8 cellular contexts compared by ENCODE assay signal in genomic region chr14:61695695-61696527, GRCh38. TPM values are rescaled to one million over a fixed set of nuclear protein-coding genes. Genes with fewer than 3 reads are reported as not detected.
DNase-seq lines count a peak whose midpoint lies in the region; TF ChIP-seq lines count a peak whose summit lies in the region.

No MANE protein-coding gene starts in this region.

- TF ChIP-seq CTCF in H9 (conservative IDR thresholded peaks at IDR 0.05) (no peak), hepatocyte (IDR thresholded peaks at IDR 0.05; ENCODE audit: poor library complexity) (no peak), retinal pigment epithelial cell (conservative IDR thresholded peaks at IDR 0.05; ENCODE audit: low read depth, low read length) (no peak)

- H3K4me3 Mint-ChIP-seq in H9, result peak overlapping the region; percentile 97 to 99
- peak overlapping the region; percentile 96 for H3K4me3 Mint-ChIP-seq in T-helper 1 cell treated with Interleukin-12 subunit alpha and Interleukin-12 subunit beta and Interleukin-4 antibody, amounts not matched to agents 30 μg/mL and 1 μg/mL, for 36 hours

- peak overlapping the region; percentile 91 for H2AK5ac ChIP-seq in H9 (ENCODE audit: insufficient read length, low read length)

- peak overlapping the region; percentile 74 for H2BK120ac ChIP-seq in H9 (ENCODE audit: low read depth, low read length, poor library complexity, severe bottlenecking)

- no peak overlapping the region; the same call in 1 of the 2 replicates for H2BK15ac ChIP-seq in H9 (ENCODE audit: low read depth, low read length)

- H2BK20ac ChIP-seq in H9 (ENCODE audit: low read depth, low read length, poor library complexity, severe bottlenecking), result no peak overlapping the region

- peaks cover 8% of the 10 kb centered on the region for H3K4me1 ChIP-seq in H9 (ENCODE audit: insufficient read depth, low read length)
- H3K4me1 ChIP-seq in hepatocyte (ENCODE audit: insufficient read depth), result peaks cover 28% of the 10 kb centered on the region

- H3K4me2 ChIP-seq in H9 (ENCODE audit: insufficient read depth, insufficient read length, low read length), result peak overlapping the region; percentile 85
- peak overlapping the region; percentile 77 for H3K4me2 ChIP-seq in hepatocyte

- DNase-seq in DMS53 (lab: John Stamatoyannopoulos, UW) (peak; percentile 71), H9 (peak; percentile 62), NCI-H1092 treated with DMSO at 0.1 percent for 48 hours (lab: John Stamatoyannopoulos, UW) (peak; percentile 86), anterior cingulate cortex (lab: John Stamatoyannopoulos, UW) (peak in 55 of 58 donors; percentile 32 to 79 (median 59)), hepatocyte (ENCODE audit: low spot score) (peak; percentile 81), retinal pigment epithelial cell (ENCODE audit: low read depth) (no peak), HPDE6-E6E7 (ENCODE audit: extremely low spot score) (no peak)

- no CpG with 5 or more reads among the region's 70 CpGs for WGBS in H9 (ENCODE audit: extremely low coverage, insufficient read length, low lambda C conversion rate)
- WGBS in hepatocyte (ENCODE audit: low lambda C conversion rate, missing lambda C conversion rate), result 1% methylated on average over 47 of the region's 70 CpGs

- no peaks in the 10 kb centered on the region for H4K20me1 ChIP-seq in H9 (ENCODE audit: control insufficient read depth, insufficient read depth, insufficient read length)
- H4K20me1 ChIP-seq in hepatocyte (ENCODE audit: insufficient read depth, poor library complexity, severe bottlenecking), result peaks cover 48% of the 10 kb centered on the region

- H3K4me3 ChIP-seq in hepatocyte (peak overlapping the region; percentile 95), retinal pigment epithelial cell (ENCODE audit: low read length) (peak overlapping the region; percentile 96)

- no peak overlapping the region for H2BK12ac ChIP-seq in H9 (ENCODE audit: insufficient read length, low read depth, low read length)

- H3K18ac ChIP-seq in H9 (ENCODE audit: insufficient read length, low read depth, low read length), result peak overlapping the region; percentile 93

- no peak overlapping the region for H2AFZ ChIP-seq in H9 (ENCODE audit: low read length)
- H2AFZ ChIP-seq in hepatocyte, result peak overlapping the region; percentile 30

- no peak overlapping the region for H3K23ac ChIP-seq in H9 (ENCODE audit: insufficient read length, low read depth, low read length)

- no peaks in the 10 kb centered on the region for H3K9me2 ChIP-seq in hepatocyte (replicated peaks; ENCODE audit: insufficient read depth)

- peak overlapping the region; percentile 80 for H4K91ac ChIP-seq in H9 (ENCODE audit: insufficient read length, low read depth, low read length)

- peak overlapping the region; percentile 20 for H3T11ph ChIP-seq in H9 (ENCODE audit: low read length)

- H2BK5ac ChIP-seq in H9 (ENCODE audit: insufficient read length, low read length), result peak overlapping the region; percentile 82

- H3K27me3 Mint-ChIP-seq in H9 (ENCODE audit: low read depth), result no peaks in the 10 kb centered on the region
- H3K27me3 Mint-ChIP-seq in T-helper 1 cell treated with Interleukin-12 subunit alpha and Interleukin-12 subunit beta and Interleukin-4 antibody, amounts not matched to agents 30 μg/mL and 1 μg/mL, for 36 hours (ENCODE audit: low read depth), result no peaks in the 10 kb centered on the region

- peak overlapping the region; percentile 97 for H3K14ac ChIP-seq in H9 (ENCODE audit: insufficient read depth, low read length)

- H3K27ac ChIP-seq in H9 (ENCODE audit: insufficient read length, low read depth, low read length) (peak overlapping the region; percentile 43), hepatocyte (peak overlapping the region; percentile 99)

- no peaks in the 10 kb centered on the region for H3K23me2 ChIP-seq in H9 (ENCODE audit: insufficient read length, low read depth, low read length, poor library complexity, severe bottlenecking)

- H3K9me3 ChIP-seq in H9 (ENCODE audit: control insufficient read depth, low read depth, low read length) (no peaks in the 10 kb centered on the region), hepatocyte (ENCODE audit: low read depth) (no peaks in the 10 kb centered on the region)

- H3K79me2 ChIP-seq in H9 (ENCODE audit: insufficient read depth, low read length) (peaks cover 47% of the 10 kb centered on the region), hepatocyte (peaks cover 54% of the 10 kb centered on the region)

- H3K9ac ChIP-seq in H9 (ENCODE audit: extremely low read depth, insufficient read length, low read length), result peak overlapping the region; percentile 99

- H3K56ac ChIP-seq in H9 (ENCODE audit: insufficient read length, low read depth, low read length), result peak overlapping the region; percentile 94

- peak overlapping the region; percentile 75 for H4K8ac ChIP-seq in H9 (replicated peaks; ENCODE audit: insufficient read length, low read depth, low read length)

- H3K4ac ChIP-seq in H9 (ENCODE audit: low read depth, low read length), result peak overlapping the region; percentile 72

- H3K36me3 ChIP-seq in hepatocyte (replicated peaks; ENCODE audit: insufficient read depth, low read depth), result no peaks in the 10 kb centered on the region

- H3K4me1 Mint-ChIP-seq in H9, result peaks cover 48 to 50% of the 10 kb centered on the region in 2 experiments
- H3K4me1 Mint-ChIP-seq in T-helper 1 cell treated with Interleukin-12 subunit alpha and Interleukin-12 subunit beta and Interleukin-4 antibody, amounts not matched to agents 30 μg/mL and 1 μg/mL, for 36 hours (ENCODE audit: low read depth), result peaks cover 55% of the 10 kb centered on the region

- H3K79me1 ChIP-seq in H9 (ENCODE audit: insufficient read depth, low read depth, low read length, poor library complexity, severe bottlenecking), result no peaks in the 10 kb centered on the region

- H3K27me3 ChIP-seq in H9 (ENCODE audit: insufficient read depth, low read length) (no peaks in the 10 kb centered on the region), hepatocyte (no peaks in the 10 kb centered on the region)

- peaks cover 0 to 2% of the 10 kb centered on the region in 2 experiments; a peak in 1 of 5 replicates for H3K9me3 Mint-ChIP-seq in H9
- peaks cover 1% of the 10 kb centered on the region for H3K9me3 Mint-ChIP-seq in T-helper 1 cell treated with Interleukin-12 subunit alpha and Interleukin-12 subunit beta and Interleukin-4 antibody, amounts not matched to agents 30 μg/mL and 1 μg/mL, for 36 hours

- peaks cover 7 to 13% (median 11%) of the 10 kb centered on the region in 3 experiments; a peak in 6 of 7 replicates for H3K36me3 Mint-ChIP-seq in H9 (ENCODE audit: insufficient read depth in 1 of 3, low read depth in 3 of 3)
- peaks cover 36% of the 10 kb centered on the region for H3K36me3 Mint-ChIP-seq in T-helper 1 cell treated with Interleukin-12 subunit alpha and Interleukin-12 subunit beta and Interleukin-4 antibody, amounts not matched to agents 30 μg/mL and 1 μg/mL, for 36 hours (ENCODE audit: low read depth)

- peak overlapping the region; percentile 20 for H4K5ac ChIP-seq in H9 (ENCODE audit: insufficient read length, low read depth, low read length)

- peak overlapping the region; percentile 99 for H3K27ac Mint-ChIP-seq in H9
- peak overlapping the region; percentile 95 for H3K27ac Mint-ChIP-seq in T-helper 1 cell treated with Interleukin-12 subunit alpha and Interleukin-12 subunit beta and Interleukin-4 antibody, amounts not matched to agents 30 μg/mL and 1 μg/mL, for 36 hours

RNA-seq across cellular contexts. Expression of gene HIF1A, which starts 0.6 kb away (rescaled TPM):
- total RNA-seq in H9 (2021) (147 and 154 TPM in 2 replicates), hepatocyte (219 and 285 TPM in 2 replicates)
- 169 and 181 TPM in 2 replicates for polyA plus RNA-seq in hepatocyte

Comparison
In these comparisons a context has a peak if more than half of its experiments do, and no peak if none do; other contexts are left out.
1. DNase-seq: peak in DMS53 (single experiment), H9 (single experiment), NCI-H1092 treated with DMSO at 0.1 percent for 48 hours (single experiment), anterior cingulate cortex (55 of 58) and hepatocyte (single experiment); none in retinal pigment epithelial cell (single experiment) and HPDE6-E6E7 (single experiment).